Comparison of ENCODE assay signal across 8 cellular contexts in genomic region chr20:34871966-34872603, GRCh38. TPM values are rescaled to one million over a fixed set of nuclear protein-coding genes. Genes with fewer than 3 reads are reported as not detected.
A peak's percentile ranks its signal among the peaks of the same experiment; 100 is the strongest.
DNase-seq lines count a peak whose midpoint lies in the region; ATAC-seq and TF ChIP-seq lines count a peak whose summit lies in the region.

No MANE protein-coding gene starts in this region.

- H3K4me1 ChIP-seq in psoas muscle = peaks cover 12% of the 10 kb centered on the region

- DNase-seq in GM06990 (ENCODE audit: extremely low read depth, insufficient read length) (no peak), RPMI7951 (ENCODE audit: low read depth) (peak; percentile 6), fibroblast of mammary gland (ENCODE audit: low read depth) (no peak), psoas muscle (no peak), occipital lobe (lab: John Stamatoyannopoulos, UW) (no peak), ecto neural progenitor cell (ENCODE audit: low spot score) (no peak)

- WGBS in psoas muscle, 3 donors = 19 to 26% (median 22%) methylated on average over 10 of the region's 10 CpGs

- no peaks in the 10 kb centered on the region; the same call in 1 of the 2 replicates for H3K27me3 ChIP-seq in GM06990 (replicated peaks; ENCODE audit: control insufficient read depth, insufficient read depth, low read length)
- no peaks in the 10 kb centered on the region for H3K27me3 ChIP-seq in psoas muscle (ENCODE audit: insufficient read depth in 3 of 3, low read length in 2 of 3)

- peak overlapping the region; percentile 58 for H3K4me3 ChIP-seq in GM06990 (replicated peaks; ENCODE audit: low read depth, low read length)
- peak overlapping the region; percentile 66 for H3K4me3 ChIP-seq in fibroblast of mammary gland (ENCODE audit: control insufficient read depth, low read depth, low read length)
- peak overlapping the region; percentile 81 for H3K4me3 ChIP-seq in psoas muscle

- ATAC-seq in psoas muscle (no peak), GM21737 (IDR thresholded peaks at IDR 0.05; ENCODE audit: unreplicated experiment) (no peak), HG02610 (IDR thresholded peaks at IDR 0.05; ENCODE audit: unreplicated experiment) (no peak)

- no peaks in the 10 kb centered on the region for H3K36me3 ChIP-seq in GM06990 (ENCODE audit: control insufficient read depth, insufficient read depth, low read length)
- H3K36me3 ChIP-seq in psoas muscle (ENCODE audit: insufficient read depth in 1 of 2, low read depth in 1 of 2) = no peaks in the 10 kb centered on the region

- intact Hi-C loops in psoas muscle (cut with DNase I) = loop anchor here (5.0 to 10.0 kb wide), 4 partner anchors 40 to 223 kb away; partner anchors contain the start of gene TRPC4AP (in 2 of the 2)

- TF ChIP-seq CTCF in GM06990 (IDR thresholded peaks at IDR 0.05; ENCODE audit: insufficient read depth, low read length, poor library complexity, severe bottlenecking) (no peak), fibroblast of mammary gland (conservative IDR thresholded peaks at IDR 0.05; ENCODE audit: control insufficient read depth, insufficient read depth, low read depth, low read length) (no peak), psoas muscle (IDR thresholded peaks at IDR 0.05) (no peak)

- peak overlapping the region; percentile 96 for H3K27ac ChIP-seq in psoas muscle

- H3K9me3 ChIP-seq in psoas muscle = no peaks in the 10 kb centered on the region

RNA-seq across cellular contexts. Expression of gene GGT7, which starts 0.6 kb away (rescaled TPM):
- total RNA-seq in RPMI7951 (2014; rRNA removed; shearing (Covaris generic)) = 3.9 and 4.1 TPM in 2 replicates
- total RNA-seq in psoas muscle (10 to 100 TPM; 12.8 to 36.2 (median 29.0) TPM), occipital lobe (19.0 TPM)
- 10 to 100 TPM in 2 of 3 donors, 1 to 10 TPM in 1; 4.8 to 32.4 (median 14.3) TPM for polyA plus RNA-seq in psoas muscle

RNA-seq across cellular contexts. Expression of gene ACSS2, which starts 4.3 kb away (rescaled TPM):
- total RNA-seq in RPMI7951 (2014; rRNA removed; shearing (Covaris generic)) = 46.1 and 48.2 TPM in 2 replicates
- total RNA-seq in psoas muscle (100 to 1,000 TPM; 106 to 161 (median 115) TPM), occipital lobe (29.0 TPM)
- polyA plus RNA-seq in psoas muscle = 10 to 100 TPM; 15.9 to 68.0 (median 56.7) TPM

RNA-seq across cellular contexts. Expression of gene NCOA6, which starts 46.6 kb away (rescaled TPM):
- total RNA-seq in RPMI7951 (2014; rRNA removed; shearing (Covaris generic)) = 9.1 and 10.9 TPM in 2 replicates
- total RNA-seq in psoas muscle (10 to 100 TPM; 11.0 to 15.7 (median 13.0) TPM), occipital lobe (60.8 TPM)
- polyA plus RNA-seq in psoas muscle = 1 to 10 TPM; 5.6 to 7.2 (median 6.9) TPM
